In genomic region chr16:71626018-71626857, GRCh38 we compare ENCODE assay signal across 9 cellular contexts. TPM values are rescaled to one million over a fixed set of nuclear protein-coding genes. Genes with fewer than 3 reads are reported as not detected.
DNase-seq lines count a peak whose midpoint lies in the region; ATAC-seq, FAIRE-seq and TF ChIP-seq lines count a peak whose summit lies in the region.
"Had no signal": no experiment of that assay in that cellular context is flagged by ENCODE, and none has a peak within 500 bp of the region (broad histone marks: within the 10 kb centered on the region; RNA-seq: fewer than 3 reads in every experiment).

TSS of gene MARVELD3 (plus strand) at chr16:71626184. CDS start at chr16:71626230, 46 bp downstream.

- peak within 1 kb of the TSS; percentile 77 for H2AFZ ChIP-seq in GM12878 (ENCODE audit: control insufficient read depth, low read depth, low read length)

- no TSS peak for BruUV-seq in GM12878 (replicated peaks; lab: Mats Ljungman, UMichigan)

- no peaks in the 10 kb centered on the region for H3K9me3 ChIP-seq in GM12878 (replicated peaks; ENCODE audit: control insufficient read depth, insufficient read depth, low read length)
- no peaks in the 10 kb centered on the region for H3K9me3 ChIP-seq in testis

- ATAC-seq in GM12878 (peak; percentile 44), GM19324 (IDR thresholded peaks at IDR 0.05; ENCODE audit: low FRiP score, unreplicated experiment) (no peak)

- intact Hi-C loops in GM12878 (cut with micrococcal nuclease; ENCODE audit: unreplicated experiment) (no loop called here), testis (cut with DNase I; ENCODE audit: low total_unique reads) (no loop called here)

- H3K4me3 ChIP-seq in GM12878: peak within 1 kb of the TSS; percentile 62
- peak within 1 kb of the TSS; percentile 54 to 56 for H3K4me3 ChIP-seq in testis

- H3K9ac ChIP-seq in GM12878 (ENCODE audit: control insufficient read depth, insufficient read depth, low read length): peak within 1 kb of the TSS; percentile 35; the same call in 1 of the 2 replicates

- TF ChIP-seq EP300 in GM12878 (IDR thresholded peaks at IDR 0.05; ENCODE audit: borderline replicate concordance in 1 of 2, control insufficient read depth in 1 of 2, low read depth in 2 of 2, low read length in 2 of 2): no peak

- RAD21 ChIA-PET in GM12878 (lab: Charles Lee; ENCODE audit: unreplicated experiment): no interaction called here

- H3K36me3 ChIP-seq in GM12878 (ENCODE audit: control insufficient read depth in 2 of 2, insufficient read depth in 2 of 2, low read length in 1 of 2) (no peaks in the 10 kb centered on the region), testis (ENCODE audit: low read depth, missing control alignments) (no peaks in the 10 kb centered on the region)

- SMC1A ChIA-PET in GM12878 (lab: Charles Lee; ENCODE audit: uncharacterized antibody, unreplicated experiment): no interaction called here

- CTCF ChIA-PET in GM12878 (lab: Yijun Ruan, JAX): no interaction called here

- H4K20me1 ChIP-seq in GM12878 (ENCODE audit: control insufficient read depth, insufficient read depth): no peaks in the 10 kb centered on the region

- 2% methylated on average over 53 of the region's 98 CpGs for WGBS in GM12878 (ENCODE audit: insufficient coverage, insufficient replicate concordance, low lambda C conversion rate, missing lambda C conversion rate)
- 1% methylated on average over 35 to 71 of the region's 98 CpGs for WGBS in testis, 2 donors

- no peak for TF ChIP-seq RAD21 in GM12878 (IDR thresholded peaks at IDR 0.05; ENCODE audit: insufficient read depth, low read depth, low read length)

- H3K4me2 ChIP-seq in GM12878 (ENCODE audit: control insufficient read depth, insufficient read depth): peak within 1 kb of the TSS; percentile 90

- H3K79me2 ChIP-seq in GM12878 (ENCODE audit: control insufficient read depth, insufficient read depth, low read length): no peaks in the 10 kb centered on the region

- H3K4me1 ChIP-seq in GM12878 (ENCODE audit: control insufficient read depth, insufficient read depth, low read length): peaks cover 5% of the 10 kb centered on the region; the same call in 1 of the 2 replicates
- peaks cover 9% of the 10 kb centered on the region for H3K4me1 ChIP-seq in testis

- H3K27ac ChIP-seq in GM12878 (ENCODE audit: control insufficient read depth, insufficient read depth): no peak within 1 kb of the TSS
- H3K27ac ChIP-seq in testis: no peak within 1 kb of the TSS

- DNase-seq in GM13977 (ENCODE audit: low spot score): peak; percentile 59
- DNase-seq in NCI-H748 (lab: John Stamatoyannopoulos, UW; ENCODE audit: unreplicated experiment): peak; percentile 71
- no peak for DNase-seq in GM12878 (ENCODE audit: low read depth, low spot score)
- DNase-seq in left kidney (ENCODE audit: low read depth, low spot score): peak; percentile 79
- peak; percentile 43 for DNase-seq in testis
- no peak for DNase-seq in NCI-H82 treated with DMSO at 0.1 percent for 48 hours (lab: John Stamatoyannopoulos, UW; ENCODE audit: unreplicated experiment)
- DNase-seq in cerebellar cortex (ENCODE audit: low spot score): no peak

- TF ChIP-seq POLR2A in GM12878 (IDR thresholded peaks at IDR 0.05; ENCODE audit: low read depth, low read length) (no peak), testis (IDR thresholded peaks at IDR 0.05) (no peak)

- POLR2A ChIA-PET in GM12878 (lab: Charles Lee): no interaction called here

- TF ChIP-seq CTCF in GM13977 (IDR thresholded peaks at IDR 0.05; ENCODE audit: extremely low read depth, insufficient read depth, missing control alignments): no peak
- no peak for TF ChIP-seq CTCF in GM12878 (IDR thresholded peaks at IDR 0.05 in 2 of 3, conservative IDR thresholded peaks at IDR 0.05 in 1 of 3; ENCODE audit: control insufficient read depth in 2 of 3, extremely low read depth in 1 of 3, insufficient read depth in 1 of 3, low read depth in 3 of 3, low read length in 3 of 3)
- no peak for TF ChIP-seq CTCF in testis (IDR thresholded peaks at IDR 0.05)

- H3K27me3 ChIP-seq in GM12878 (replicated peaks in 1 of 2; ENCODE audit: control insufficient read depth in 2 of 2, insufficient read depth in 2 of 2, low read length in 1 of 2): no peaks in the 10 kb centered on the region; a peak in 1 of 4 replicates
- no peaks in the 10 kb centered on the region for H3K27me3 ChIP-seq in testis

- FAIRE-seq in GM12878 (lab: Jason Lieb, UNC): no peak

- in situ Hi-C loops in GM13977 (cut with MboI; ENCODE audit: low pct_unique_long_range_greater_than_20kb, low sequenced_read_pairs, unreplicated experiment) (no loop called here), GM12878 (cut with MboI) (no loop called here)

TF ChIP-seq in GM12878, 131 proteins besides CTCF, POLR2A, EP300 and RAD21:
- peak; percentile 46; the same call in 1 of the 2 replicates for TF ChIP-seq IKZF1 (conservative IDR thresholded peaks at IDR 0.05)
- no peak for TF ChIP-seq RELB (IDR thresholded peaks at IDR 0.05; ENCODE audit: low read depth)
- no peak for TF ChIP-seq PML (IDR thresholded peaks at IDR 0.05; ENCODE audit: low read length)
- TF ChIP-seq POU2F2 (IDR thresholded peaks at IDR 0.05; ENCODE audit: borderline replicate concordance, low read depth, low read length): no peak
- TF ChIP-seq MYB (IDR thresholded peaks at IDR 0.05; ENCODE audit: borderline replicate concordance, low read depth, low read length): no peak
- no peak for TF ChIP-seq MLLT1 (IDR thresholded peaks at IDR 0.05)
- peak; percentile 28; the same call in 1 of the 2 replicates for TF ChIP-seq LARP7 (IDR thresholded peaks at IDR 0.05)
- TF ChIP-seq HDAC6 (IDR thresholded peaks at IDR 0.05; ENCODE audit: unreplicated experiment): no peak
- no peak for TF ChIP-seq SRF (IDR thresholded peaks at IDR 0.05; ENCODE audit: low read depth in 2 of 2, low read length in 2 of 2)
- no peak for TF ChIP-seq NRF1 (conservative IDR thresholded peaks at IDR 0.05; ENCODE audit: low read depth, low read length)

RNA-seq across cellular contexts. Expression of gene MARVELD3, which starts in this region (rescaled TPM):
- total RNA-seq in GM12878 (2013; cell fraction: nucleolus; rRNA removed): not detected in 2 replicates
- total RNA-seq in GM12878 (2014; rRNA removed) (not detected in 2 replicates), GM12878 (2014; rRNA removed; fragmentation: Illumina TruSeq; extraction: Trizol) (0.09 TPM in 1 of 2 replicates, not detected in the other), GM12878 (2021) (not detected in 2 replicates), testis (1 to 10 TPM; 1.3 to 1.6 TPM)
- not detected for polyA plus RNA-seq in GM12878 (2011; ENCODE audit: low read depth)
- polyA plus RNA-seq in GM12878 (2011; rRNA removed) (not detected in 2 replicates), GM12878 (2014; fragmentation: Illumina TruSeq; extraction: Trizol) (0.03 TPM in 1 of 2 replicates, not detected in the other), GM12878 (2014; fragmentation: Nextera tagmentation; extraction: Ambion mirVana) (under 1 TPM; 0.09 to 0.10 TPM), GM12878 (2014; rRNA removed) (0.09 TPM in 1 of 2 replicates, not detected in the other), GM12878 (2016; fragmentation: Nextera tagmentation; extraction: Ambion mirVana) (under 1 TPM; 0.15 to 0.18 TPM), testis (ENCODE audit: insufficient read depth, low read depth, low replicate concordance) (1.4 TPM)
- polyA plus RNA-seq in GM12878 (2011; cell fraction: cytosol; rRNA removed): not detected in 2 replicates
- polyA plus RNA-seq in GM12878 (2011; cell fraction: nucleus; rRNA removed): not detected in 2 replicates
- 0.04 TPM in 1 of 2 replicates, not detected in the other for polyA plus RNA-seq in GM12878 (2012)
- polyA minus RNA-seq in GM12878 (2011; rRNA and poly(A)+ RNA removed): not detected in 2 replicates
- not detected in 2 replicates for polyA minus RNA-seq in GM12878 (2011; cell fraction: cytosol; rRNA and poly(A)+ RNA removed)
- polyA minus RNA-seq in GM12878 (2011; cell fraction: nucleus; rRNA and poly(A)+ RNA removed): not detected in 2 replicates
- total RNA-seq: RPMI7951 had no signal

Comparison
In these comparisons a context has a peak if more than half of its experiments do, and no peak if none do; other contexts are left out.
1. Peak in ATAC-seq, H3K4me3 ChIP-seq, H3K9ac ChIP-seq and H3K4me2 ChIP-seq in GM12878; RNA of the gene not detected or under 1 TPM.
2. DNase-seq: peak in GM13977 (single experiment), NCI-H748 (single experiment), left kidney (single experiment) and testis (single experiment); none in GM12878 (single experiment), NCI-H82 treated with DMSO at 0.1 percent for 48 hours (single experiment) and cerebellar cortex (single experiment).